ENCODE assay signal across 8 cellular contexts in genomic region chr9:92138157-92138959, GRCh38. TPM values are rescaled to one million over a fixed set of nuclear protein-coding genes. Genes with fewer than 3 reads are reported as not detected.
DNase-seq lines count a peak whose midpoint lies in the region; ATAC-seq, FAIRE-seq and TF ChIP-seq lines count a peak whose summit lies in the region.

No MANE protein-coding gene starts in this region.

- no peak overlapping the region for H3K27ac ChIP-seq in mesendoderm (ENCODE audit: low read depth, low read length)

- H3K23ac ChIP-seq in mesendoderm (ENCODE audit: low read length), result no peak overlapping the region

- H3K27me3 Mint-ChIP-seq in activated CD4-positive, alpha-beta memory T cell treated with anti-CD3 and anti-CD28 coated beads, Interleukin-2, amount 10 ng/mL, durations not matched to agents 7 days and 5 days, result peaks cover 37% of the 10 kb centered on the region

- H3K4me1 Mint-ChIP-seq in activated CD4-positive, alpha-beta memory T cell treated with anti-CD3 and anti-CD28 coated beads, Interleukin-2, amount 10 ng/mL, durations not matched to agents 7 days and 5 days, result peaks cover 18% of the 10 kb centered on the region

- no peak overlapping the region for H3K4ac ChIP-seq in mesendoderm (ENCODE audit: low read depth, low read length)

- H3K18ac ChIP-seq in mesendoderm (ENCODE audit: low read length), result no peak overlapping the region

- no peak overlapping the region for H2BK15ac ChIP-seq in mesendoderm (replicated peaks; ENCODE audit: low read depth)

- H3K27me3 ChIP-seq in mesendoderm (ENCODE audit: insufficient read depth, low read length, poor library complexity), result no peaks in the 10 kb centered on the region

- H3K27ac Mint-ChIP-seq in activated CD4-positive, alpha-beta memory T cell treated with anti-CD3 and anti-CD28 coated beads, Interleukin-2, amount 10 ng/mL, durations not matched to agents 7 days and 5 days, result no peak overlapping the region

- H4K8ac ChIP-seq in mesendoderm (ENCODE audit: low read depth, low read length), result no peak overlapping the region

- H4K5ac ChIP-seq in mesendoderm (ENCODE audit: low read length), result no peak overlapping the region

- CTCF ChIA-PET in activated CD4-positive, alpha-beta memory T cell treated with anti-CD3 and anti-CD28 coated beads, Interleukin-2, amount 10 ng/mL, durations not matched to agents 7 days and 5 days (lab: Charles Lee), result interaction anchor here (0.5 to 4.1 kb wide), 34 partner anchors 10 to 652 kb away, joined by 3 to 35 read pairs (median 4); partner anchors contain the start of genes CENPP, NOL8 and SPTLC1

- no peak overlapping the region for H2BK120ac ChIP-seq in mesendoderm (ENCODE audit: low read depth, low read length)

- DNase-seq in A172 (ENCODE audit: low spot score) (peak; percentile 59), GM12891 (ENCODE audit: insufficient read length, low spot score) (peak; percentile 60), NCI-H2171 (lab: John Stamatoyannopoulos, UW) (peak; percentile 33), ecto neural progenitor cell (ENCODE audit: low spot score) (peak; percentile 92), mesendoderm (peak; percentile 66)
- DNase-seq in activated CD4-positive, alpha-beta memory T cell treated with anti-CD3 and anti-CD28 coated beads, Interleukin-2, amount 10 ng/mL, durations not matched to agents 7 days and 5 days, result peak; percentile 77
- peak; percentile 44 to 53 for DNase-seq in stimulated activated CD8-positive, alpha-beta memory T cell treated with anti-CD3 and anti-CD28 coated beads, Interleukin-4, amount 100 ng/mL, for 1 hour (ENCODE audit: low read depth in 2 of 2, low spot score in 1 of 2)

- H3K4me3 Mint-ChIP-seq in activated CD4-positive, alpha-beta memory T cell treated with anti-CD3 and anti-CD28 coated beads, Interleukin-2, amount 10 ng/mL, durations not matched to agents 7 days and 5 days, result no peak overlapping the region

- POLR2A ChIA-PET in activated CD4-positive, alpha-beta memory T cell treated with anti-CD3 and anti-CD28 coated beads, Interleukin-2, amount 10 ng/mL, durations not matched to agents 7 days and 5 days (lab: Charles Lee), result interaction anchor here (0.6 kb wide), 1 partner anchor 112 kb away, joined by 3 read pairs; no protein-coding TSS in a partner anchor

- TF ChIP-seq POLR2A in GM12891 (IDR thresholded peaks at IDR 0.05; ENCODE audit: low read depth, low read length), result no peak

- no peaks in the 10 kb centered on the region for H3K79me1 ChIP-seq in mesendoderm (ENCODE audit: low read length)

- H2BK5ac ChIP-seq in mesendoderm (ENCODE audit: low read length), result no peak overlapping the region

- no CpG with 5 or more reads among the region's 22 CpGs for WGBS in mesendoderm (ENCODE audit: extremely low coverage, insufficient coverage, low lambda C conversion rate)

- peak; percentile 82 for FAIRE-seq in GM12891 (lab: Jason Lieb, UNC)

- no peak for ATAC-seq in HG02885 (IDR thresholded peaks at IDR 0.05; ENCODE audit: poor library complexity, unreplicated experiment)

- H3K9ac ChIP-seq in mesendoderm (ENCODE audit: low read length), result no peak overlapping the region

- H3K9me3 Mint-ChIP-seq in activated CD4-positive, alpha-beta memory T cell treated with anti-CD3 and anti-CD28 coated beads, Interleukin-2, amount 10 ng/mL, durations not matched to agents 7 days and 5 days, result no peaks in the 10 kb centered on the region

- H3K56ac ChIP-seq in mesendoderm (ENCODE audit: low read length), result peak overlapping the region; percentile 17

- no peak overlapping the region for H2AK5ac ChIP-seq in mesendoderm (ENCODE audit: low read length)

- H3K4me1 ChIP-seq in mesendoderm (ENCODE audit: control insufficient read depth, low read depth, low read length), result no peaks in the 10 kb centered on the region

- no peak overlapping the region for H3K4me3 ChIP-seq in mesendoderm (ENCODE audit: low read length)

- no peaks in the 10 kb centered on the region for H3K36me3 ChIP-seq in mesendoderm (ENCODE audit: control insufficient read depth, insufficient read depth, low read length)

- no peaks in the 10 kb centered on the region for H3K79me2 ChIP-seq in mesendoderm (ENCODE audit: control insufficient read depth, insufficient read depth, low read length)

- H3K4me2 ChIP-seq in mesendoderm (ENCODE audit: low read length), result no peak overlapping the region

- H3K36me3 Mint-ChIP-seq in activated CD4-positive, alpha-beta memory T cell treated with anti-CD3 and anti-CD28 coated beads, Interleukin-2, amount 10 ng/mL, durations not matched to agents 7 days and 5 days (ENCODE audit: low read depth), result no peaks in the 10 kb centered on the region

TF ChIP-seq in GM12891, 5 proteins besides CTCF, POLR2A, EP300 and RAD21:
- TF ChIP-seq POU2F2 (IDR thresholded peaks at IDR 0.05; ENCODE audit: low read depth, low read length), result no peak
- no peak for TF ChIP-seq PAX5 (IDR thresholded peaks at IDR 0.05; ENCODE audit: insufficient read depth, low read length, severe bottlenecking)

RNA-seq across cellular contexts. Expression of gene SPTLC1, which starts 23.1 kb away (rescaled TPM):
- 152 and 175 TPM in 2 replicates for total RNA-seq in A172 (2014; rRNA removed; shearing (Covaris generic))
- 27.3 TPM for polyA plus RNA-seq in GM12891 (2012; ENCODE audit: low read depth, missing spikeins)
- total RNA-seq in activated CD4-positive, alpha-beta memory T cell treated with anti-CD3 and anti-CD28 coated beads, Interleukin-2, amount 10 ng/mL, durations not matched to agents 7 days and 5 days, result 10 to 100 TPM; 55.1 to 60.9 TPM
- polyA plus RNA-seq in mesendoderm (2013, experiment 1 of 2), result 64.5 TPM
- polyA plus RNA-seq in mesendoderm (2013, experiment 2 of 2), result 61.3 TPM

Comparison
In these comparisons a context has a peak if more than half of its experiments do, and no peak if none do; other contexts are left out.
1. DNase-seq: peak in every context shown above with its lines; median percentile 92 in ecto neural progenitor cell; 77 in activated CD4-positive, alpha-beta memory T cell treated with anti-CD3 and anti-CD28 coated beads, Interleukin-2, amount 10 ng/mL, durations not matched to agents 7 days and 5 days; 66 in mesendoderm; 60 in GM12891; 59 in A172; 48 in stimulated activated CD8-positive, alpha-beta memory T cell treated with anti-CD3 and anti-CD28 coated beads, Interleukin-4, amount 100 ng/mL, for 1 hour; 33 in NCI-H2171.